Comparison of ENCODE assay signal across 25 cellular contexts in genomic region chr18:70673834-70674233, GRCh38.
DNase-seq lines count a peak whose midpoint lies in the region; ATAC-seq and TF ChIP-seq lines count a peak whose summit lies in the region.
"Had no signal": no experiment of that assay in that cellular context is flagged by ENCODE, and none has a peak within 500 bp of the region (broad histone marks: within the 10 kb centered on the region; RNA-seq: fewer than 3 reads in every experiment).

No MANE protein-coding gene starts in this region.

- no peaks in the 10 kb centered on the region for H3K27me3 Mint-ChIP-seq in activated naive CD4-positive, alpha-beta T cell treated with anti-CD3 and anti-CD28 coated beads for 36 hours (ENCODE audit: low read depth)
- no peaks in the 10 kb centered on the region for H3K27me3 Mint-ChIP-seq in CD4-positive, alpha-beta memory T cell
- H3K27me3 Mint-ChIP-seq in naive thymus-derived CD4-positive, alpha-beta T cell = no peaks in the 10 kb centered on the region
- H3K27me3 Mint-ChIP-seq: IgD-negative memory B cell had no signal

- no peaks in the 10 kb centered on the region for H3K36me3 ChIP-seq in CD4-positive, alpha-beta memory T cell (ENCODE audit: insufficient read depth, low read length)
- H3K36me3 ChIP-seq in OCI-LY1 (ENCODE audit: insufficient read depth, low read length) = peaks cover 22% of the 10 kb centered on the region
- no peaks in the 10 kb centered on the region for H3K36me3 ChIP-seq in naive thymus-derived CD4-positive, alpha-beta T cell (ENCODE audit: control insufficient read depth in 2 of 3, insufficient read depth in 3 of 3, low read length in 3 of 3)
- no peaks in the 10 kb centered on the region for H3K36me3 ChIP-seq in mucosa of descending colon (ENCODE audit: low read depth)
- H3K36me3 ChIP-seq: BLaER1, SJCRH30 had no signal

- no peak overlapping the region for H3K27ac ChIP-seq in CD4-positive, alpha-beta memory T cell (ENCODE audit: low read depth, low read length)
- peak overlapping the region; percentile 96 for H3K27ac ChIP-seq in OCI-LY1 (ENCODE audit: low read depth, low read length, poor library complexity, severe bottlenecking)
- H3K27ac ChIP-seq in naive thymus-derived CD4-positive, alpha-beta T cell (ENCODE audit: low read depth, low read length) = peak overlapping the region; percentile 74
- H3K27ac ChIP-seq: BLaER1, KMS-11, SJCRH30 had no signal

- peaks cover 54% of the 10 kb centered on the region for H3K4me1 ChIP-seq in CD4-positive, alpha-beta memory T cell (ENCODE audit: insufficient read depth, low read length)
- H3K4me1 ChIP-seq in OCI-LY1 (ENCODE audit: insufficient read depth, low read length, severe bottlenecking) (peaks cover 46% of the 10 kb centered on the region), mucosa of descending colon (ENCODE audit: low read depth) (no peaks in the 10 kb centered on the region)
- peaks cover 3 to 50% of the 10 kb centered on the region in 2 donors for H3K4me1 ChIP-seq in naive thymus-derived CD4-positive, alpha-beta T cell (ENCODE audit: control insufficient read depth in 2 of 2, insufficient read depth in 2 of 2, low read length in 2 of 2)
- H3K4me1 ChIP-seq: SJCRH30 had no signal

- peak overlapping the region; percentile 67 for H3K27ac Mint-ChIP-seq in activated naive CD4-positive, alpha-beta T cell treated with anti-CD3 and anti-CD28 coated beads for 36 hours
- H3K27ac Mint-ChIP-seq in CD4-positive, alpha-beta memory T cell = peak overlapping the region; percentile 76 to 98 (median 94)
- peak overlapping the region in 8 of 9 donors; percentile 89 to 98 (median 94) for H3K27ac Mint-ChIP-seq in naive thymus-derived CD4-positive, alpha-beta T cell
- H3K27ac Mint-ChIP-seq: IgD-negative memory B cell had no signal

- H3K4me3 ChIP-seq in CD4-positive, alpha-beta memory T cell (ENCODE audit: low read length in 2 of 2) = no peak overlapping the region
- H3K4me3 ChIP-seq in OCI-LY1 (ENCODE audit: low read depth, low read length, poor library complexity, severe bottlenecking) (no peak overlapping the region), mucosa of descending colon (no peak overlapping the region)
- peak overlapping the region; percentile 18 for H3K4me3 ChIP-seq in naive thymus-derived CD4-positive, alpha-beta T cell (ENCODE audit: low read length)
- H3K4me3 ChIP-seq: BLaER1, SJCRH30 had no signal

- H4K20me1 ChIP-seq in OCI-LY1 (ENCODE audit: insufficient read depth, low read length) = no peaks in the 10 kb centered on the region
- H4K20me1 ChIP-seq: BLaER1 had no signal

- peaks cover 12% of the 10 kb centered on the region for H3K36me3 Mint-ChIP-seq in activated naive CD4-positive, alpha-beta T cell treated with anti-CD3 and anti-CD28 coated beads for 36 hours (ENCODE audit: low read depth)
- H3K36me3 Mint-ChIP-seq in CD4-positive, alpha-beta memory T cell = peaks cover 3 to 4% of the 10 kb centered on the region in 2 donors
- H3K36me3 Mint-ChIP-seq in naive thymus-derived CD4-positive, alpha-beta T cell = peaks cover 0 to 11% (median 1%) of the 10 kb centered on the region in 5 donors
- H3K36me3 Mint-ChIP-seq: IgD-negative memory B cell had no signal

- peak overlapping the region; percentile 64 for H3K9ac ChIP-seq in OCI-LY1 (ENCODE audit: low read length)
- H3K9ac ChIP-seq: BLaER1, KMS-11 had no signal

- no peak for DNase-seq in activated naive CD4-positive, alpha-beta T cell treated with anti-CD3 and anti-CD28 coated beads for 36 hours
- no peak for DNase-seq in activated naive CD4-positive, alpha-beta T cell treated with Interleukin-2 at 50 U/mL for 16 hours
- DNase-seq in CD4-positive, alpha-beta memory T cell = no peak
- no peak for DNase-seq in naive thymus-derived CD4-positive, alpha-beta T cell
- no peak for DNase-seq in mucosa of descending colon
- no peak for DNase-seq in stimulated activated CD4-positive, alpha-beta T cell treated with anti-CD3 and anti-CD28 coated beads, Interleukin-2, amount 100 ng/mL, for 48 hours
- DNase-seq: Calu3, DMS153, DND-41, NCI-H1092, NCI-H1417 treated with DMSO at 0.1 percent for 48 hours, NCI-H1694 treated with DMSO at 0.1 percent for 48 hours, NCI-H2081, NCI-H524 treated with DMSO at 0.1 percent for 48 hours, NCI-H774, PC-3, SJCRH30 had no signal

- H3K9me2 ChIP-seq in OCI-LY1 (ENCODE audit: low read depth, low read length) = no peaks in the 10 kb centered on the region

- POLR2A ChIA-PET in CD4-positive, alpha-beta memory T cell (lab: Charles Lee; ENCODE audit: partially characterized antibody) = interaction anchor here (0.6 to 5.7 kb wide), 9 partner anchors 8 to 760 kb away, joined by 3 to 45 read pairs (median 5); no protein-coding TSS in a partner anchor
- POLR2A ChIA-PET in naive thymus-derived CD4-positive, alpha-beta T cell (lab: Charles Lee) = interaction anchor here (0.7 to 7.7 kb wide), 9 partner anchors 10 to 109 kb away, joined by 3 to 70 read pairs (median 5); no protein-coding TSS in a partner anchor

- no peaks in the 10 kb centered on the region for H3K9me3 ChIP-seq in CD4-positive, alpha-beta memory T cell (ENCODE audit: control insufficient read depth in 1 of 2, low read length in 2 of 2)
- H3K9me3 ChIP-seq in OCI-LY1 (ENCODE audit: low read length) = peaks cover 19% of the 10 kb centered on the region
- peaks cover 0 to 18% (median 8%) of the 10 kb centered on the region in 3 experiments for H3K9me3 ChIP-seq in naive thymus-derived CD4-positive, alpha-beta T cell (ENCODE audit: control insufficient read depth in 2 of 3, low read length in 3 of 3)
- H3K9me3 ChIP-seq in mucosa of descending colon = peaks cover 4% of the 10 kb centered on the region
- H3K9me3 ChIP-seq: SJCRH30 had no signal

- no peaks in the 10 kb centered on the region for H3K79me2 ChIP-seq in OCI-LY1 (ENCODE audit: insufficient read depth, low read length)

- no peak overlapping the region for H3K4me3 Mint-ChIP-seq in activated naive CD4-positive, alpha-beta T cell treated with anti-CD3 and anti-CD28 coated beads for 36 hours
- peak overlapping the region in 4 of 8 donors; percentile 4 to 75 (median 44) for H3K4me3 Mint-ChIP-seq in CD4-positive, alpha-beta memory T cell
- H3K4me3 Mint-ChIP-seq in naive thymus-derived CD4-positive, alpha-beta T cell = peak overlapping the region in 5 of 10 donors; percentile 12 to 59 (median 34)
- H3K4me3 Mint-ChIP-seq: IgD-negative memory B cell had no signal

- no peak for ATAC-seq in naive thymus-derived CD4-positive, alpha-beta T cell
- ATAC-seq in mucosa of descending colon (no peak), GM18505 (IDR thresholded peaks at IDR 0.05; ENCODE audit: unreplicated experiment) (no peak)
- ATAC-seq: HCT116, PC-3, Right ventricle myocardium inferior, SK-N-SH treated with all-trans-retinoic acid at 6 μM for 48 hours had no signal

- peak overlapping the region; percentile 61; the same call in 1 of the 2 replicates for H3K4me2 ChIP-seq in OCI-LY1 (ENCODE audit: low read length)
- H3K4me2 ChIP-seq: KMS-11 had no signal

- H3K4me1 Mint-ChIP-seq in activated naive CD4-positive, alpha-beta T cell treated with anti-CD3 and anti-CD28 coated beads for 36 hours (ENCODE audit: low read depth) = peaks cover 40% of the 10 kb centered on the region
- H3K4me1 Mint-ChIP-seq in CD4-positive, alpha-beta memory T cell = peaks cover 20 to 48% (median 30%) of the 10 kb centered on the region in 4 donors
- H3K4me1 Mint-ChIP-seq in naive thymus-derived CD4-positive, alpha-beta T cell = peaks cover 11 to 75% (median 60%) of the 10 kb centered on the region in 7 donors
- H3K4me1 Mint-ChIP-seq: IgD-negative memory B cell had no signal

- no peak for TF ChIP-seq POLR2A in GM18505 (IDR thresholded peaks at IDR 0.05; ENCODE audit: borderline replicate concordance, extremely low read depth, insufficient read depth, insufficient read length)

- TF ChIP-seq CTCF in OCI-LY1 (IDR thresholded peaks at IDR 0.05; ENCODE audit: low read length) (no peak), mucosa of descending colon (IDR thresholded peaks at IDR 0.05) (no peak)

- intact Hi-C loops in activated naive CD4-positive, alpha-beta T cell treated with anti-CD3 and anti-CD28 coated beads for 36 hours (cut with micrococcal nuclease) = no loop called here
- intact Hi-C loops in CD4-positive, alpha-beta memory T cell (cut with micrococcal nuclease) = no loop called here
- intact Hi-C loops in naive thymus-derived CD4-positive, alpha-beta T cell (cut with micrococcal nuclease) = loop anchor here in 1 of 2 donors (5.0 to 10.0 kb wide), 3 partner anchors 108 to 729 kb away; partner anchors contain the start of gene CD226
- intact Hi-C loops in mucosa of descending colon (cut with DNase I, micrococcal nuclease) = no loop called here

- no peaks in the 10 kb centered on the region for H3F3A ChIP-seq in OCI-LY1 (ENCODE audit: insufficient read depth, low read length)

- peak overlapping the region; percentile 43; the same call in 1 of the 2 replicates for H2AFZ ChIP-seq in OCI-LY1 (ENCODE audit: low read length)

- H3K27me3 ChIP-seq in CD4-positive, alpha-beta memory T cell (ENCODE audit: insufficient read depth, low read length) = no peaks in the 10 kb centered on the region
- no peaks in the 10 kb centered on the region for H3K27me3 ChIP-seq in OCI-LY1 (ENCODE audit: insufficient read depth, low read length)
- no peaks in the 10 kb centered on the region for H3K27me3 ChIP-seq in naive thymus-derived CD4-positive, alpha-beta T cell (ENCODE audit: control insufficient read depth in 2 of 2, insufficient read depth in 2 of 2, low read length in 2 of 2)
- H3K27me3 ChIP-seq: BLaER1, SJCRH30 had no signal

- H3K9me3 Mint-ChIP-seq in activated naive CD4-positive, alpha-beta T cell treated with anti-CD3 and anti-CD28 coated beads for 36 hours = peaks cover 8% of the 10 kb centered on the region
- peaks cover 0 to 18% (median 12%) of the 10 kb centered on the region in 8 donors for H3K9me3 Mint-ChIP-seq in CD4-positive, alpha-beta memory T cell
- H3K9me3 Mint-ChIP-seq in naive thymus-derived CD4-positive, alpha-beta T cell = peaks cover 0 to 23% (median 10%) of the 10 kb centered on the region in 11 donors

- CTCF ChIA-PET in activated naive CD4-positive, alpha-beta T cell treated with anti-CD3 and anti-CD28 coated beads for 36 hours (lab: Charles Lee) = interaction anchor here (1.2 kb wide), 1 partner anchor 23 kb away, joined by 3 read pairs; no protein-coding TSS in a partner anchor
- CTCF ChIA-PET in CD4-positive, alpha-beta memory T cell (lab: Charles Lee; ENCODE audit: partially characterized antibody) = interaction anchor here (2.1 to 5.7 kb wide), 3 partner anchors 10 to 75 kb away, joined by 6 to 25 read pairs (median 10); no protein-coding TSS in a partner anchor
- CTCF ChIA-PET in naive thymus-derived CD4-positive, alpha-beta T cell (lab: Charles Lee) = interaction anchor here (1.2 to 4.4 kb wide), 4 partner anchors 9 to 52 kb away, joined by 3 to 19 read pairs (median 9); no protein-coding TSS in a partner anchor
